In the genomic region with DNA sequence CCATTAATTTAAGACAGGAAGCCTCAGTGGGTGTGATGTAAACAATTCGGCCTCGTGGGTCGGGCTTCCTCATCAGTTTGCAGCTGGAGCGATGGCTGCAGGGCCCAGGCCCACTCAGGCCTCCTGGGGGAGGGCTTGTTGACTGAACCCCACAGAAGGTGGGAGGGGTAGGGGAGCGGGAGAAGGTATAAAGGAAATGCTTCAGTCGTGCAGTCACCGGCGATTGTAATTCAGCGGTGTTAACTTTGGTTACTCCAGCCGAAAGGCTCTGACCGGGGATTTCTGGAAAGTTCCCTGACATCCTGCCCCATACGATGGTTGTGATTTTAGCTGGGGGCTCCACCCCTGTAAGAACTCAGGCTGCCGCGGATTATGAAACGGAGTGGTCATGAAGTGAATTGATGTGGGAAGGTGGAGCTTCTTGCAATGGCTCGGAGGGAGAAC, we compare ENCODE assay signal across 8 cellular contexts.
DNase-seq lines count a peak whose midpoint lies in the region; ATAC-seq and TF ChIP-seq lines count a peak whose summit lies in the region.

No MANE protein-coding gene starts in this region.

- DNase-seq in NCI-H345 (lab: John Stamatoyannopoulos, UW), result peak; percentile 22
- DNase-seq in NCI-H345 treated with DMSO at 0.1 percent for 48 hours (lab: John Stamatoyannopoulos, UW; ENCODE audit: unreplicated experiment), result no peak
- peak; percentile 60 for DNase-seq in iPS DF 19.7 (ENCODE audit: low read depth, low spot score)
- DNase-seq in gastrocnemius medialis, result no peak
- DNase-seq in HT-29 (ENCODE audit: low spot score), result no peak
- DNase-seq in central memory CD4-positive, alpha-beta T cell, result no peak

- peaks cover 0 to 5% (median 4%) of the 10 kb centered on the region in 3 donors for H3K9me3 ChIP-seq in gastrocnemius medialis

- ATAC-seq in gastrocnemius medialis (peak; percentile 30 to 51), HG03175 (IDR thresholded peaks at IDR 0.05; ENCODE audit: unreplicated experiment) (no peak)

- no peak for TF ChIP-seq CTCF in gastrocnemius medialis (IDR thresholded peaks at IDR 0.05 in 4 of 5, conservative IDR thresholded peaks at IDR 0.05 in 1 of 5)

- H3K27me3 ChIP-seq in gastrocnemius medialis, result peaks cover 17 to 30% (median 19%) of the 10 kb centered on the region in 3 donors

- TF ChIP-seq POLR2A in gastrocnemius medialis (IDR thresholded peaks at IDR 0.05), result no peak

- peaks cover 8 to 20% of the 10 kb centered on the region in 2 donors for H3K4me1 ChIP-seq in gastrocnemius medialis

- intact Hi-C loops in gastrocnemius medialis (cut with DNase I; ENCODE audit: low total_unique reads), result no loop called here

- peak overlapping the region; percentile 33 for H3K27ac ChIP-seq in angular gyrus (ENCODE audit: low read depth, low read length)
- peak overlapping the region; percentile 56 to 74 (median 68) for H3K27ac ChIP-seq in gastrocnemius medialis

- no peaks in the 10 kb centered on the region for H3K36me3 ChIP-seq in gastrocnemius medialis

- H3K4me3 ChIP-seq in gastrocnemius medialis, result peak overlapping the region; percentile 59 to 65 (median 62)

- in situ Hi-C loops in gastrocnemius medialis (cut with MboI; ENCODE audit: low sequenced_read_pairs in 4 of 4), result no loop called here

Comparison
In these comparisons a context has a peak if more than half of its experiments do, and no peak if none do; other contexts are left out.
1. DNase-seq: peak in NCI-H345 (single experiment) and iPS DF 19.7 (single experiment); none in NCI-H345 treated with DMSO at 0.1 percent for 48 hours (single experiment), gastrocnemius medialis (0 of 2), HT-29 (single experiment) and central memory CD4-positive, alpha-beta T cell (single experiment).